Comparison of ENCODE assay signal across 8 cellular contexts in the genomic region with DNA sequence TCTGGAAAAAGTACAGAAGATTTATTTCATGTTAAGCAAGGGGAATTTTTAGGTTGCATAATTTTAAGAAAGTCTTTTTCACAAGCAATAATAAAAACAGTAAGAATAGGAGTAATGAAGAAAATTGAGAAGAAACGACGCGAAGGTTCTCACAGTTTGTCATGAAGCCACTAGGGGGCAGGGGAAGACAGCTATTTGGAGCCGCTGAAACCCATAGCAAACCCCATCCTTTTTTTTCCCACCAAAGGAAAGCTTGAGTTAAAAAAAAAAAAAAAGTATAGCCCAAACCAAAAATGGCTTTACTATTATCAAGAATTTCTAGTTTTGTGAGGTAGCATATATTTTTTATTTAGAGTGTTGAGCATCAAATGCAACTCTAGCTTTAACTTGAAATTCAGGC.
DNase-seq lines count a peak whose midpoint lies in the region; ATAC-seq, FAIRE-seq and TF ChIP-seq lines count a peak whose summit lies in the region.

No MANE protein-coding gene starts in this region.

- DNase-seq in D721Med (ENCODE audit: insufficient read length, low spot score): no peak
- peak; percentile 32 for DNase-seq in HCT116 (ENCODE audit: low read depth, low spot score)
- peak; percentile 55 for DNase-seq in NCI-H510A (lab: John Stamatoyannopoulos, UW)
- peak; percentile 53 for DNase-seq in activated CD4-positive, alpha-beta memory T cell treated with anti-CD3 and anti-CD28 coated beads, Interleukin-2, amount 10 ng/mL, durations not matched to agents 7 days and 5 days
- peak; percentile 75 for DNase-seq in fibroblast of pulmonary artery (ENCODE audit: low read depth)
- DNase-seq in osteocyte (ENCODE audit: extremely low spot score, unreplicated experiment): no peak

- H3K36me3 Mint-ChIP-seq in activated CD4-positive, alpha-beta memory T cell treated with anti-CD3 and anti-CD28 coated beads, Interleukin-2, amount 10 ng/mL, durations not matched to agents 7 days and 5 days (ENCODE audit: low read depth): peaks cover 6% of the 10 kb centered on the region
- no peaks in the 10 kb centered on the region for H3K36me3 Mint-ChIP-seq in osteocyte (ENCODE audit: unreplicated experiment)

- ATAC-seq in HCT116 (peak; percentile 79), HG03469 (IDR thresholded peaks at IDR 0.05; ENCODE audit: unreplicated experiment) (no peak), GM18870 (IDR thresholded peaks at IDR 0.05; ENCODE audit: unreplicated experiment) (no peak)

- peak; percentile 98 for FAIRE-seq in D721Med (lab: Jason Lieb, UNC)

- no TSS peak for BruUV-seq in HCT116 (replicated peaks; lab: Mats Ljungman, UMichigan)

- POLR2A ChIA-PET in HCT116 (lab: Charles Lee): interaction anchor here (1.0 kb wide), 1 partner anchor 423 kb away, joined by 4 read pairs; no protein-coding TSS in a partner anchor
- POLR2A ChIA-PET in activated CD4-positive, alpha-beta memory T cell treated with anti-CD3 and anti-CD28 coated beads, Interleukin-2, amount 10 ng/mL, durations not matched to agents 7 days and 5 days (lab: Charles Lee): interaction anchor here (2.7 kb wide), 1 partner anchor 307 kb away, joined by 12 read pairs; no protein-coding TSS in a partner anchor

- H3K4me1 ChIP-seq in HCT116 (ENCODE audit: control insufficient read depth in 1 of 2, insufficient read depth in 2 of 2, low read length in 2 of 2): no peaks in the 10 kb centered on the region

- H3K27me3 ChIP-seq in HCT116 (ENCODE audit: insufficient read depth, low read length): no peaks in the 10 kb centered on the region

- H3K4me3 Mint-ChIP-seq in activated CD4-positive, alpha-beta memory T cell treated with anti-CD3 and anti-CD28 coated beads, Interleukin-2, amount 10 ng/mL, durations not matched to agents 7 days and 5 days: no peak overlapping the region
- H3K4me3 Mint-ChIP-seq in osteocyte (ENCODE audit: unreplicated experiment): no peak overlapping the region

- H3K4me3 ChIP-seq in HCT116 (replicated peaks in 1 of 2; ENCODE audit: low read depth in 1 of 2, low read length in 2 of 2): no peak overlapping the region
- no peak overlapping the region for H3K4me3 ChIP-seq in fibroblast of pulmonary artery (replicated peaks; ENCODE audit: low read depth, low read length)

- H3K27me3 Mint-ChIP-seq in activated CD4-positive, alpha-beta memory T cell treated with anti-CD3 and anti-CD28 coated beads, Interleukin-2, amount 10 ng/mL, durations not matched to agents 7 days and 5 days: peaks cover 50% of the 10 kb centered on the region
- peaks cover 62% of the 10 kb centered on the region for H3K27me3 Mint-ChIP-seq in osteocyte (ENCODE audit: unreplicated experiment)

- no peak overlapping the region for H3K9ac ChIP-seq in HCT116 (ENCODE audit: low read length)

- H3K9me3 ChIP-seq in HCT116 (ENCODE audit: control insufficient read depth in 1 of 2, insufficient read depth in 1 of 2, low read depth in 1 of 2, low read length in 2 of 2): no peaks in the 10 kb centered on the region

- no peak overlapping the region for H3K27ac ChIP-seq in HCT116 (ENCODE audit: low read depth, low read length)

- peaks cover 8% of the 10 kb centered on the region for H3K9me3 Mint-ChIP-seq in activated CD4-positive, alpha-beta memory T cell treated with anti-CD3 and anti-CD28 coated beads, Interleukin-2, amount 10 ng/mL, durations not matched to agents 7 days and 5 days
- H3K9me3 Mint-ChIP-seq in osteocyte (ENCODE audit: unreplicated experiment): peaks cover 8% of the 10 kb centered on the region

- intact Hi-C loops in HCT116 (cut with micrococcal nuclease): loop anchor here (1.0 to 5.0 kb wide), 5 partner anchors 307 to 829 kb away; no protein-coding TSS in a partner anchor

- RAD21 ChIA-PET in HCT116 (lab: Charles Lee; ENCODE audit: low non-redundant PET in 1 of 2, low total read pairs in 2 of 2, uncharacterized antibody in 2 of 2, unreplicated experiment in 2 of 2): interaction anchor here in 1 of 2 experiments (1.9 kb wide), 1 partner anchor 423 kb away, joined by 9 read pairs; no protein-coding TSS in a partner anchor

- H2AFZ ChIP-seq in HCT116 (ENCODE audit: low read depth, low read length, poor library complexity, severe bottlenecking): no peak overlapping the region

- H4K20me1 ChIP-seq in HCT116 (ENCODE audit: insufficient read depth): no peaks in the 10 kb centered on the region

- H3K27ac Mint-ChIP-seq in activated CD4-positive, alpha-beta memory T cell treated with anti-CD3 and anti-CD28 coated beads, Interleukin-2, amount 10 ng/mL, durations not matched to agents 7 days and 5 days: no peak overlapping the region
- H3K27ac Mint-ChIP-seq in osteocyte (ENCODE audit: unreplicated experiment): no peak overlapping the region

- no peak for TF ChIP-seq POLR2A in HCT116 (IDR thresholded peaks at IDR 0.05; ENCODE audit: borderline replicate concordance, extremely low read depth, insufficient read depth, insufficient read length)

- no peak overlapping the region for H3K4me2 ChIP-seq in HCT116 (ENCODE audit: low read length)

- peak; percentile 82 for TF ChIP-seq RAD21 in HCT116 (IDR thresholded peaks at IDR 0.05; ENCODE audit: low read depth)

- H3K4me1 Mint-ChIP-seq in activated CD4-positive, alpha-beta memory T cell treated with anti-CD3 and anti-CD28 coated beads, Interleukin-2, amount 10 ng/mL, durations not matched to agents 7 days and 5 days: no peaks in the 10 kb centered on the region
- no peaks in the 10 kb centered on the region for H3K4me1 Mint-ChIP-seq in osteocyte (ENCODE audit: unreplicated experiment)

- H3K9me2 ChIP-seq in HCT116 (ENCODE audit: insufficient read depth): no peaks in the 10 kb centered on the region

- CTCF ChIA-PET in HCT116 (lab: Charles Lee): interaction anchor here (0.8 to 3.2 kb wide), 17 partner anchors 10 to 918 kb away, joined by 3 to 43 read pairs (median 4); partner anchors contain the start of gene BCL2
- CTCF ChIA-PET in activated CD4-positive, alpha-beta memory T cell treated with anti-CD3 and anti-CD28 coated beads, Interleukin-2, amount 10 ng/mL, durations not matched to agents 7 days and 5 days (lab: Charles Lee): interaction anchor here (0.7 to 4.8 kb wide), 38 partner anchors 8 to 617 kb away, joined by 3 to 74 read pairs (median 4); partner anchors contain the start of gene BCL2

- no peaks in the 10 kb centered on the region for H3K36me3 ChIP-seq in HCT116 (ENCODE audit: control insufficient read depth in 1 of 2, insufficient read depth in 2 of 2, low read length in 2 of 2)

- no peaks in the 10 kb centered on the region for H3K79me2 ChIP-seq in HCT116 (ENCODE audit: insufficient read depth, low read length)

- TF ChIP-seq CTCF in D721Med (IDR thresholded peaks at IDR 0.05; ENCODE audit: insufficient read depth, missing control alignments): peak; percentile 79
- TF ChIP-seq CTCF in HCT116 (IDR thresholded peaks at IDR 0.05 in 2 of 3, conservative IDR thresholded peaks at IDR 0.05 in 1 of 3; ENCODE audit: borderline replicate concordance in 1 of 3, insufficient read depth in 1 of 3, low read depth in 2 of 3, low read length in 2 of 3): peak; percentile 73 to 87 (median 73)
- TF ChIP-seq CTCF in fibroblast of pulmonary artery (IDR thresholded peaks at IDR 0.05; ENCODE audit: low read length, missing control alignments): peak; percentile 85
- TF ChIP-seq CTCF in osteocyte (IDR thresholded peaks at IDR 0.05): peak; percentile 89

TF ChIP-seq in HCT116, 20 proteins besides CTCF, POLR2A, EP300 and RAD21:
- no peak for TF ChIP-seq SIN3A (IDR thresholded peaks at IDR 0.05; ENCODE audit: low read depth)
- TF ChIP-seq, protein P1, sequence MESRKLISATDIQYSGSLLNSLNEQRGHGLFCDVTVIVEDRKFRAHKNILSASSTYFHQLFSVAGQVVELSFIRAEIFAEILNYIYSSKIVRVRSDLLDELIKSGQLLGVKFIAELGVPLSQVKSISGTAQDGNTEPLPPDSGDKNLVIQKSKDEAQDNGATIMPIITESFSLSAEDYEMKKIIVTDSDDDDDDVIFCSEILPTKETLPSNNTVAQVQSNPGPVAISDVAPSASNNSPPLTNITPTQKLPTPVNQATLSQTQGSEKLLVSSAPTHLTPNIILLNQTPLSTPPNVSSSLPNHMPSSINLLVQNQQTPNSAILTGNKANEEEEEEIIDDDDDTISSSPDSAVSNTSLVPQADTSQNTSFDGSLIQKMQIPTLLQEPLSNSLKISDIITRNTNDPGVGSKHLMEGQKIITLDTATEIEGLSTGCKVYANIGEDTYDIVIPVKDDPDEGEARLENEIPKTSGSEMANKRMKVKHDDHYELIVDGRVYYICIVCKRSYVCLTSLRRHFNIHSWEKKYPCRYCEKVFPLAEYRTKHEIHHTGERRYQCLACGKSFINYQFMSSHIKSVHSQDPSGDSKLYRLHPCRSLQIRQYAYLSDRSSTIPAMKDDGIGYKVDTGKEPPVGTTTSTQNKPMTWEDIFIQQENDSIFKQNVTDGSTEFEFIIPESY (IDR thresholded peaks at IDR 0.05; ENCODE audit: extremely low read depth, insufficient replicate concordance, low read length): no peak
- TF ChIP-seq CBX3 (IDR thresholded peaks at IDR 0.05; ENCODE audit: low read depth): no peak

Comparison
In these comparisons a context has a peak if more than half of its experiments do, and no peak if none do; other contexts are left out.
1. DNase-seq: peak in HCT116 (single experiment), NCI-H510A (single experiment), activated CD4-positive, alpha-beta memory T cell treated with anti-CD3 and anti-CD28 coated beads, Interleukin-2, amount 10 ng/mL, durations not matched to agents 7 days and 5 days (single experiment) and fibroblast of pulmonary artery (single experiment); none in D721Med (single experiment) and osteocyte (single experiment).
2. Peak in every context shown above with its lines, with median percentiles within 50 percentile points of each other: CTCF ChIP-seq.